Comparison of ENCODE assay signal across 8 cellular contexts in the genomic region with DNA sequence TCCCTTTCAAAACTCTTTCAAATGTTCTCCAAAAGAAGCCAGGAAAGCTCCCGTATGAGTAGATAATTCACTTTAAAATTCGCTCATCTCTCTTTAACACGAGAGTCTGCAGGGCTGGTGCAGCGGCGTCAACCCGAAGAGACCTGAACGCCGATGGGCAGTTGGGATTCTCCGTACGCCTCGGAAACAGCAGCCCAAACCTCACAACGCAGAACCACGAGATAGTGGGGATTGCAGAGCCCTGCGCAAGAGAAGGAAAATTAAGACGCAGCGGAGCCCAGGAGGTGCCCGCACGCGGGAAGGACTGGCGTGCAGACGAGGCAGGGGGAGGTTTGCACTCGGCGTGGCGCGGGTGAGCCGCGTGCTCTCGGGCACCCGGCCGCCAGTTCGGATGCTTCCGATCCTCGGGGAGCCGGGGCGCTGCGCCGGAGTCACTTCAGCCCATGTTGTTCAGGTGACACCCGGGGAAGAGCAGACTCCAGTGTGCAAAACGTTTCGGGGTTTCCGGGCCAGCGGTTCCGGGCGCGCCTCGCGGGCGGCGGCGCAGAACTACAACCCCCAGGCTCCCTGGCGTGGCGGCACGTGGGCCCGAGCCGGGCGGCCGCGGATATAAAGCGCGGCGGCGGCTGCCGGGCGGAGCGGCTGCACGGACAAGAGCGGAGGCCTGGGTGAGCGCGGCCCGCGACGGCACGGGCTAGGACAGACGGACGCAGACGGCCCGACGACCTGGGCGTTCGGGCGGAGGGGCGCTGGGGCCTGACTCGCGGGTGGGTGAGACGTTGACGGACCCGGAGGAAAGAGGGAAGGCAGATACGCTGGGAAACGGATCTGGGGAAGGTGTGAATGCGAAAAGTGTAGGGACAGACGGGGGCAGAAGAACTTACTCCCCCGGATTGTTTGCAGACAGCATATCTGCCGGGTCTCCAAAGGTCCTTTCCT. TPM values are rescaled to one million over a fixed set of nuclear protein-coding genes. Genes with fewer than 3 reads are reported as not detected.
DNase-seq lines count a peak whose midpoint lies in the region; ATAC-seq and TF ChIP-seq lines count a peak whose summit lies in the region.

NPL (plus strand) TSS at position 636 of the 939 bp plus-strand sequence. CDS start 4,599 bp downstream, outside the sequence.

- peaks cover 2% of the 10 kb centered on the region for H3K27me3 Mint-ChIP-seq in activated T-helper 17 cell treated with anti-CD3 and anti-CD28 coated beads, Interleukin-2, amount 50 U/mL, for 72 hours
- H3K27me3 Mint-ChIP-seq in nephron progenitor cell (ENCODE audit: low read depth, poor library complexity), result peaks cover 51% of the 10 kb centered on the region

- H3K36me3 Mint-ChIP-seq in activated T-helper 17 cell treated with anti-CD3 and anti-CD28 coated beads, Interleukin-2, amount 50 U/mL, for 72 hours (ENCODE audit: low read depth), result no peaks in the 10 kb centered on the region
- H3K36me3 Mint-ChIP-seq in nephron progenitor cell (ENCODE audit: low read depth), result no peaks in the 10 kb centered on the region

- H3K36me3 ChIP-seq in stomach, result peaks cover 0 to 8% (median 4%) of the 10 kb centered on the region in 4 donors

- H3K9me3 ChIP-seq in stomach, result no peaks in the 10 kb centered on the region

- peak within 1 kb of the TSS; percentile 60 for H3K27ac Mint-ChIP-seq in activated T-helper 17 cell treated with anti-CD3 and anti-CD28 coated beads, Interleukin-2, amount 50 U/mL, for 72 hours
- no peak within 1 kb of the TSS for H3K27ac Mint-ChIP-seq in nephron progenitor cell

- DNase-seq in DMS53 (lab: John Stamatoyannopoulos, UW) (peak; percentile 91), RKO (ENCODE audit: low spot score) (peak; percentile 83), fibroblast of the aortic adventitia (ENCODE audit: low read depth) (peak; percentile 70), nephron progenitor cell (peak; percentile 80), stomach (peak; percentile 85)

- peak within 1 kb of the TSS; percentile 70 to 83 (median 75) for H3K27ac ChIP-seq in stomach

- H3K4me1 ChIP-seq in stomach, result peaks cover 4 to 41% (median 18%) of the 10 kb centered on the region in 4 donors

- no peaks in the 10 kb centered on the region for H3K9me3 Mint-ChIP-seq in activated T-helper 17 cell treated with anti-CD3 and anti-CD28 coated beads, Interleukin-2, amount 50 U/mL, for 72 hours
- H3K9me3 Mint-ChIP-seq in nephron progenitor cell, result no peaks in the 10 kb centered on the region

- H3K4me3 ChIP-seq in fibroblast of the aortic adventitia (ENCODE audit: low read depth, low read length), result peak within 1 kb of the TSS; percentile 76
- peak within 1 kb of the TSS; percentile 63 to 80 (median 72) for H3K4me3 ChIP-seq in stomach

- no peaks in the 10 kb centered on the region for H3K27me3 ChIP-seq in stomach

- no peak for TF ChIP-seq RAD21 in Ishikawa (IDR thresholded peaks at IDR 0.05; ENCODE audit: low read depth)

- intact Hi-C loops in stomach (cut with DNase I; ENCODE audit: low total_unique reads), result loop anchor here (10.0 kb wide), 1 partner anchor 705 kb away; no protein-coding TSS in a partner anchor

- no peak for TF ChIP-seq POLR2A in stomach (IDR thresholded peaks at IDR 0.05)

- no peaks in the 10 kb centered on the region for H3K4me1 Mint-ChIP-seq in activated T-helper 17 cell treated with anti-CD3 and anti-CD28 coated beads, Interleukin-2, amount 50 U/mL, for 72 hours
- peaks cover 5% of the 10 kb centered on the region for H3K4me1 Mint-ChIP-seq in nephron progenitor cell

- no peak for TF ChIP-seq EP300 in Ishikawa (IDR thresholded peaks at IDR 0.05; ENCODE audit: borderline replicate concordance)
- no peak for TF ChIP-seq EP300 in stomach (IDR thresholded peaks at IDR 0.05)

- H3K4me3 Mint-ChIP-seq in activated T-helper 17 cell treated with anti-CD3 and anti-CD28 coated beads, Interleukin-2, amount 50 U/mL, for 72 hours, result peak within 1 kb of the TSS; percentile 81
- H3K4me3 Mint-ChIP-seq in nephron progenitor cell, result peak within 1 kb of the TSS; percentile 90

- ATAC-seq in GM21576 (IDR thresholded peaks at IDR 0.05; ENCODE audit: unreplicated experiment), result peak; percentile 92
- peak; percentile 93 for ATAC-seq in activated T-helper 17 cell treated with anti-CD3 and anti-CD28 coated beads, Interleukin-2, amount 50 U/mL, for 72 hours (replicated peaks)

- TF ChIP-seq CTCF in fibroblast of the aortic adventitia (IDR thresholded peaks at IDR 0.05; ENCODE audit: insufficient read depth, low read length) (no peak), nephron progenitor cell (IDR thresholded peaks at IDR 0.05) (no peak), stomach (IDR thresholded peaks at IDR 0.05) (no peak)

- 0 to 1% (median 0%) methylated on average over 67 to 93 of the region's 93 CpGs for WGBS in stomach, 5 donors

TF ChIP-seq in Ishikawa, 13 proteins besides CTCF, POLR2A, EP300 and RAD21:
- TF ChIP-seq, protein P1, sequence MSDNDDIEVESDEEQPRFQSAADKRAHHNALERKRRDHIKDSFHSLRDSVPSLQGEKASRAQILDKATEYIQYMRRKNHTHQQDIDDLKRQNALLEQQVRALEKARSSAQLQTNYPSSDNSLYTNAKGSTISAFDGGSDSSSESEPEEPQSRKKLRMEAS (IDR thresholded peaks at IDR 0.05), result peak; percentile 97
- peak; percentile 16; the same call in 1 of the 2 replicates for TF ChIP-seq TCF12 (IDR thresholded peaks at IDR 0.05; ENCODE audit: low read depth)
- TF ChIP-seq FOXM1 (IDR thresholded peaks at IDR 0.05; ENCODE audit: borderline replicate concordance, low read depth), result no peak
- no peak for TF ChIP-seq TEAD4 (IDR thresholded peaks at IDR 0.05)
- peak; percentile 58; the same call in 1 of the 2 replicates for TF ChIP-seq YY1 (IDR thresholded peaks at IDR 0.05; ENCODE audit: low read depth)
- peak; percentile 97 for TF ChIP-seq USF1 (IDR thresholded peaks at IDR 0.05)

RNA-seq across cellular contexts. Expression of gene NPL, which starts in this region (rescaled TPM):
- 1 to 10 TPM in 1 of 2 donors, under 1 TPM in 1; 0.90 to 1.4 TPM for total RNA-seq in activated T-helper 17 cell treated with anti-CD3 and anti-CD28 coated beads, Interleukin-2, amount 50 U/mL, for 72 hours
- total RNA-seq in fibroblast of the aortic adventitia (ENCODE audit: low replicate concordance) (2.3 and 3.8 TPM in 2 replicates), stomach (10 to 100 TPM in 1 of 5 donors, 1 to 10 TPM in 3, under 1 TPM in 1; 0.45 to 48.5 (median 5.5) TPM)
- 10 to 100 TPM in 1 of 3 donors, 1 to 10 TPM in 2; 5.5 to 16.3 (median 6.5) TPM for polyA plus RNA-seq in stomach

Comparison
In these comparisons a context has a peak if more than half of its experiments do, and no peak if none do; other contexts are left out.
1. Peak in every context shown above with its lines: DNase-seq, ATAC-seq, H3K4me3 ChIP-seq and H3K27ac ChIP-seq.